ENCODE assay signal across 1 cellular context in genomic region chr12:65878540-65878939, GRCh38.
TF ChIP-seq lines count a peak whose summit lies in the region.

No MANE protein-coding gene starts in this region.

TF ChIP-seq in H1, 55 proteins besides CTCF, POLR2A, EP300 and RAD21:
- TF ChIP-seq TAF7 (optimal IDR thresholded peaks at IDR 0.05; ENCODE audit: borderline replicate concordance, low read depth, low read length) (no peak), KDM1A (IDR thresholded peaks at IDR 0.05; ENCODE audit: borderline replicate concordance, low read length) (no peak), ASH2L (IDR thresholded peaks at IDR 0.05; ENCODE audit: low read length) (no peak), PHF8 (conservative IDR thresholded peaks at IDR 0.05; ENCODE audit: low read depth, low read length) (no peak), CTBP2 (IDR thresholded peaks at IDR 0.05; ENCODE audit: borderline replicate concordance, insufficient read depth, insufficient read length, low read length) (no peak), TEAD4 (IDR thresholded peaks at IDR 0.05; ENCODE audit: low read depth, low read length) (peak; percentile 20; the same call in 1 of the 2 replicates), JUND (IDR thresholded peaks at IDR 0.05; ENCODE audit: low read length) (no peak), ZNF274 (IDR thresholded peaks at IDR 0.05; ENCODE audit: borderline replicate concordance, extremely low read depth, low read length) (no peak)
